In the genomic region with DNA sequence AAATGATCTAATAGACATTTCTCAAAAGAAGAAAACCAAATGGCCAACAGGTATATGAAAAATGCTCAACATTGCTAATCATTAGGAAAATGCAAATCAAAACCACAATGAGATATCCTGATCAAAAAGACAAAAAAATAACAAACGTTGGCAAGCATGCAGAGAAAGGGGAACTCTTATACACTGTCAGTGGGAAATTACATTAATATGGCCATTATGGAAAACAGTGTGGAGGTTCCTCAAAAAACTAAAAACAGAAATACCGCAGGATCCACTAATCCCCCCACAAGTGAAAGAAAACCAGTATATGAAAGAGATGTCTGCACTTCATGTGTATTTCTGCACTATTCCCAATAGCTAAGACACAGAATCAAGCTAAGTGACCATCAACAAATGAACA, we compare ENCODE assay signal across 21 cellular contexts.
"Had no signal": no experiment of that assay in that cellular context is flagged by ENCODE, and none has a peak within 500 bp of the region (broad histone marks: within the 10 kb centered on the region; RNA-seq: fewer than 3 reads in every experiment).

No MANE protein-coding gene starts in this region.

- DNase-seq: effector CD8-positive, alpha-beta T cell; endodermal cell; foreskin fibroblast; gastrocnemius medialis; head of caudate nucleus; kidney; natural killer cell; occipital lobe; ovary; posterior cingulate gyrus; psoas muscle; right cardiac atrium; spleen; stimulated activated CD4-positive, alpha-beta T cell treated with anti-CD3 and anti-CD28 coated beads, Interleukin-4, amount 100 ng/mL, for 4 hours; stimulated activated naive CD8-positive, alpha-beta T cell treated with anti-CD3 and anti-CD28 coated beads, Interleukin-15, Interleukin-2, amounts not matched to agents 100 U/mL and 50 U/mL, for 24 hours; substantia nigra; testis; tibial artery had no signal

- ATAC-seq: esophagus mucosa; gastrocnemius medialis; left lobe of liver; natural killer cell; psoas muscle; right cardiac atrium; stimulated activated memory B cell treated with anti-CD40 and anti-IgM and Interleukin-4, amounts not matched to agents 10 μg/mL and 1 μg/mL and 100 μg/mL, for 72 hours; stimulated activated naive CD8-positive, alpha-beta T cell treated with anti-CD3 and anti-CD28 coated beads, Interleukin-15, Interleukin-2, amounts not matched to agents 100 U/mL and 50 U/mL, for 24 hours had no signal
